11 cellular contexts compared by ENCODE assay signal in genomic region chr10:119306964-119307363, GRCh38.
DNase-seq lines count a peak whose midpoint lies in the region; ATAC-seq and TF ChIP-seq lines count a peak whose summit lies in the region.
"Had no signal": no experiment of that assay in that cellular context is flagged by ENCODE, and none has a peak within 500 bp of the region (broad histone marks: within the 10 kb centered on the region; RNA-seq: fewer than 3 reads in every experiment).

No MANE protein-coding gene starts in this region.

- intact Hi-C loops in Caco-2 (cut with micrococcal nuclease; ENCODE audit: unreplicated experiment) (no loop called here), gastrocnemius medialis (cut with DNase I; ENCODE audit: low total_unique reads) (no loop called here)

- no peak overlapping the region for H3K4me2 ChIP-seq in trophoblast cell (ENCODE audit: low read length)
- H3K4me2 ChIP-seq: hepatocyte had no signal

- H3K4ac ChIP-seq in trophoblast cell (ENCODE audit: low read depth, low read length) = no peak overlapping the region

- no peaks in the 10 kb centered on the region for H3K36me3 ChIP-seq in KOPT-K1 (ENCODE audit: insufficient read depth, low read length)
- H3K36me3 ChIP-seq in trophoblast cell (ENCODE audit: control insufficient read depth in 1 of 2, insufficient read depth in 2 of 2, low read length in 2 of 2) = no peaks in the 10 kb centered on the region
- no peaks in the 10 kb centered on the region for H3K36me3 ChIP-seq in Caco-2 (ENCODE audit: control insufficient read depth, insufficient read depth, low read length)
- H3K36me3 ChIP-seq in gastrocnemius medialis = no peaks in the 10 kb centered on the region
- H3K36me3 ChIP-seq: neutrophil had no signal

- no peak overlapping the region for H2BK12ac ChIP-seq in trophoblast cell (ENCODE audit: low read length)

- TF ChIP-seq POLR2A in gastrocnemius medialis (IDR thresholded peaks at IDR 0.05) = no peak

- no peak overlapping the region for H2AK5ac ChIP-seq in trophoblast cell (ENCODE audit: low read length)

- peak; percentile 41 for ATAC-seq in activated naive CD8-positive, alpha-beta T cell treated with anti-CD3 and anti-CD28 coated beads, Interleukin-2, amount 50 U/mL, for 24 hours
- ATAC-seq in GM19397 (IDR thresholded peaks at IDR 0.05; ENCODE audit: unreplicated experiment) (no peak), gastrocnemius medialis (no peak)

- in situ Hi-C loops in gastrocnemius medialis (cut with MboI; ENCODE audit: low sequenced_read_pairs in 4 of 4) = no loop called here

- no peak overlapping the region for H4K8ac ChIP-seq in trophoblast cell (ENCODE audit: low read depth, low read length)

- H3K23ac ChIP-seq in trophoblast cell (ENCODE audit: low read length) = no peak overlapping the region

- H3K4me1 ChIP-seq in trophoblast cell (ENCODE audit: control insufficient read depth in 1 of 2, insufficient read depth in 2 of 2, low read length in 2 of 2) (no peaks in the 10 kb centered on the region), Caco-2 (peaks cover 20% of the 10 kb centered on the region), gastrocnemius medialis (peaks cover 0 to 4% of the 10 kb centered on the region in 2 donors)

- DNase-seq in ELR (ENCODE audit: low read depth) (peak; percentile 53), trophoblast cell (peak; percentile 33 to 74), NCI-H2029 treated with DMSO at 0.1 percent for 48 hours (lab: John Stamatoyannopoulos, UW) (no peak), Caco-2 (no peak), gastrocnemius medialis (no peak)
- DNase-seq in activated naive CD8-positive, alpha-beta T cell treated with anti-CD3 and anti-CD28 coated beads, Interleukin-2, amount 50 U/mL, for 24 hours = no peak
- DNase-seq: NCI-H446 treated with DMSO at 0.1 percent for 48 hours had no signal

- H3K9ac ChIP-seq in trophoblast cell (ENCODE audit: low read length) = no peak overlapping the region

- WGBS in trophoblast cell (ENCODE audit: extremely low coverage, insufficient coverage, insufficient read length) = no CpG with 5 or more reads among the region's 5 CpGs

- CTCF ChIA-PET in Caco-2 (lab: Charles Lee) = no interaction called here

- peaks cover 10% of the 10 kb centered on the region for H3K27me3 Mint-ChIP-seq in activated naive CD8-positive, alpha-beta T cell treated with anti-CD3 and anti-CD28 coated beads, Interleukin-2, amount 50 U/mL, for 24 hours
- H3K27me3 Mint-ChIP-seq in Caco-2 (ENCODE audit: insufficient read depth, unreplicated experiment) = no peaks in the 10 kb centered on the region

- TF ChIP-seq CTCF in Caco-2 (IDR thresholded peaks at IDR 0.05; ENCODE audit: insufficient read depth in 1 of 2, low read depth in 1 of 2, low read length in 1 of 2, severe bottlenecking in 1 of 2, unreplicated experiment in 1 of 2) (no peak), gastrocnemius medialis (IDR thresholded peaks at IDR 0.05 in 4 of 5, conservative IDR thresholded peaks at IDR 0.05 in 1 of 5) (no peak)

- H3K9me3 ChIP-seq in KOPT-K1 (ENCODE audit: insufficient read depth, low read length, poor library complexity, severe bottlenecking) = no peaks in the 10 kb centered on the region
- H3K9me3 ChIP-seq in trophoblast cell (ENCODE audit: insufficient read depth, low read depth, low read length) = peaks cover 2% of the 10 kb centered on the region
- no peaks in the 10 kb centered on the region for H3K9me3 ChIP-seq in Caco-2
- no peaks in the 10 kb centered on the region for H3K9me3 ChIP-seq in gastrocnemius medialis
- H3K9me3 ChIP-seq: neutrophil had no signal

- H3K27me3 ChIP-seq in trophoblast cell (ENCODE audit: insufficient read depth, low read length) (no peaks in the 10 kb centered on the region), Caco-2 (replicated peaks; ENCODE audit: control insufficient read depth, insufficient read depth, low read length) (no peaks in the 10 kb centered on the region), gastrocnemius medialis (no peaks in the 10 kb centered on the region)
- H3K27me3 ChIP-seq: hepatocyte had no signal

- peaks cover 3% of the 10 kb centered on the region for H3K36me3 Mint-ChIP-seq in activated naive CD8-positive, alpha-beta T cell treated with anti-CD3 and anti-CD28 coated beads, Interleukin-2, amount 50 U/mL, for 24 hours (ENCODE audit: low read depth)
- no peaks in the 10 kb centered on the region for H3K36me3 Mint-ChIP-seq in Caco-2 (ENCODE audit: insufficient read depth, unreplicated experiment)

- H3K18ac ChIP-seq in trophoblast cell (ENCODE audit: low read length) = no peak overlapping the region

- no peak overlapping the region for H4K91ac ChIP-seq in trophoblast cell (ENCODE audit: low read depth, low read length)

- no peaks in the 10 kb centered on the region for H3K79me1 ChIP-seq in trophoblast cell (ENCODE audit: low read length)

- H3K27ac ChIP-seq in KOPT-K1 (ENCODE audit: low read depth, low read length, poor library complexity, severe bottlenecking) (peak overlapping the region; percentile 88), trophoblast cell (ENCODE audit: low read depth, low read length) (no peak overlapping the region), gastrocnemius medialis (peak overlapping the region in 2 of 4 donors; percentile 64 to 77)

- no peak overlapping the region for H3K4me3 ChIP-seq in trophoblast cell (ENCODE audit: low read depth, low read length)
- H3K4me3 ChIP-seq in Caco-2 (ENCODE audit: low read depth, low read length) = no peak overlapping the region
- no peak overlapping the region for H3K4me3 ChIP-seq in gastrocnemius medialis
- H3K4me3 ChIP-seq: hepatocyte had no signal

- peak overlapping the region; percentile 76 for H3K4me3 Mint-ChIP-seq in activated naive CD8-positive, alpha-beta T cell treated with anti-CD3 and anti-CD28 coated beads, Interleukin-2, amount 50 U/mL, for 24 hours
- H3K4me3 Mint-ChIP-seq in Caco-2 (ENCODE audit: unreplicated experiment) = no peak overlapping the region

- H3K27ac Mint-ChIP-seq in activated naive CD8-positive, alpha-beta T cell treated with anti-CD3 and anti-CD28 coated beads, Interleukin-2, amount 50 U/mL, for 24 hours = peak overlapping the region; percentile 99
- no peak overlapping the region for H3K27ac Mint-ChIP-seq in Caco-2 (ENCODE audit: unreplicated experiment)

- H3K79me2 ChIP-seq in trophoblast cell (ENCODE audit: control insufficient read depth, insufficient read depth, low read length, poor library complexity) = no peaks in the 10 kb centered on the region

- H2AFZ ChIP-seq in trophoblast cell (ENCODE audit: insufficient read depth, low read length, poor library complexity) = no peak overlapping the region
- H2AFZ ChIP-seq: hepatocyte had no signal

- H2BK120ac ChIP-seq in trophoblast cell (ENCODE audit: insufficient read depth, low read length, poor library complexity) = no peak overlapping the region

- BruUV-seq in Caco-2 (replicated peaks; lab: Mats Ljungman, UMichigan) = no TSS peak

- no peak overlapping the region for H4K12ac ChIP-seq in trophoblast cell (ENCODE audit: low read depth, low read length)

- H3K14ac ChIP-seq in trophoblast cell (ENCODE audit: low read length) = no peak overlapping the region

- no peak overlapping the region for H2BK5ac ChIP-seq in trophoblast cell (ENCODE audit: low read depth, low read length, poor library complexity)

- POLR2A ChIA-PET in Caco-2 (lab: Charles Lee) = no interaction called here

- H3K4me1 Mint-ChIP-seq in activated naive CD8-positive, alpha-beta T cell treated with anti-CD3 and anti-CD28 coated beads, Interleukin-2, amount 50 U/mL, for 24 hours = peaks cover 94% of the 10 kb centered on the region
- peaks cover 10% of the 10 kb centered on the region for H3K4me1 Mint-ChIP-seq in Caco-2 (ENCODE audit: low read depth, unreplicated experiment)

- no peaks in the 10 kb centered on the region for H3K9me3 Mint-ChIP-seq in activated naive CD8-positive, alpha-beta T cell treated with anti-CD3 and anti-CD28 coated beads, Interleukin-2, amount 50 U/mL, for 24 hours
- no peaks in the 10 kb centered on the region for H3K9me3 Mint-ChIP-seq in Caco-2 (ENCODE audit: unreplicated experiment)

Comparison
In these comparisons a context has a peak if more than half of its experiments do, and no peak if none do; other contexts are left out.
1. DNase-seq: peak in ELR (single experiment) and trophoblast cell (2 of 2); none in activated naive CD8-positive, alpha-beta T cell treated with anti-CD3 and anti-CD28 coated beads, Interleukin-2, amount 50 U/mL, for 24 hours (single experiment), NCI-H2029 treated with DMSO at 0.1 percent for 48 hours (single experiment), Caco-2 (0 of 2) and gastrocnemius medialis (0 of 2).